38 cellular contexts compared by ENCODE assay signal in genomic region chr6:64050586-64050985, GRCh38.
"Had no signal": no experiment of that assay in that cellular context is flagged by ENCODE, and none has a peak within 500 bp of the region (broad histone marks: within the 10 kb centered on the region; RNA-seq: fewer than 3 reads in every experiment).

No MANE protein-coding gene starts in this region.

- H3K4me1 ChIP-seq: SJCRH30 had no signal

- ATAC-seq: activated CD8-positive, alpha-beta memory T cell treated with anti-CD3 and anti-CD28 coated beads, Interleukin-2, amount 10 ng/mL, durations not matched to agents 7 days and 5 days; activated naive CD8-positive, alpha-beta T cell treated with anti-CD3 and anti-CD28 coated beads, Interleukin-2, amount 50 U/mL, for 24 hours; Panc1 had no signal

- H3K36me3 ChIP-seq: brain microvascular endothelial cell, cardiac muscle cell, SJCRH30, WERI-Rb-1 had no signal

- H3K9me3 ChIP-seq: SJCRH30 had no signal

- H3K27me3 ChIP-seq: brain microvascular endothelial cell, cardiac muscle cell, SJCRH30 had no signal

- H3K4me3 Mint-ChIP-seq: activated CD4-positive, alpha-beta memory T cell treated with anti-CD3 and anti-CD28 coated beads, Interleukin-2, amount 10 ng/mL, durations not matched to agents 7 days and 5 days; activated CD8-positive, alpha-beta memory T cell treated with anti-CD3 and anti-CD28 coated beads, Interleukin-2, amount 10 ng/mL, durations not matched to agents 7 days and 5 days; activated naive CD4-positive, alpha-beta T cell treated with anti-CD3 and anti-CD28 coated beads, Interleukin-2, amount 10 ng/mL, durations not matched to agents 7 days and 5 days; activated naive CD8-positive, alpha-beta T cell; activated naive CD8-positive, alpha-beta T cell treated with anti-CD3 and anti-CD28 coated beads, Interleukin-2, amount 50 U/mL, for 24 hours had no signal

- H3K27ac Mint-ChIP-seq: activated CD4-positive, alpha-beta memory T cell treated with anti-CD3 and anti-CD28 coated beads, Interleukin-2, amount 10 ng/mL, durations not matched to agents 7 days and 5 days; activated CD8-positive, alpha-beta memory T cell treated with anti-CD3 and anti-CD28 coated beads, Interleukin-2, amount 10 ng/mL, durations not matched to agents 7 days and 5 days; activated naive CD4-positive, alpha-beta T cell treated with anti-CD3 and anti-CD28 coated beads, Interleukin-2, amount 10 ng/mL, durations not matched to agents 7 days and 5 days; activated naive CD8-positive, alpha-beta T cell; activated naive CD8-positive, alpha-beta T cell treated with anti-CD3 and anti-CD28 coated beads, Interleukin-2, amount 50 U/mL, for 24 hours had no signal

- H3K4me1 Mint-ChIP-seq: activated CD4-positive, alpha-beta memory T cell treated with anti-CD3 and anti-CD28 coated beads, Interleukin-2, amount 10 ng/mL, durations not matched to agents 7 days and 5 days; activated CD8-positive, alpha-beta memory T cell treated with anti-CD3 and anti-CD28 coated beads, Interleukin-2, amount 10 ng/mL, durations not matched to agents 7 days and 5 days; activated naive CD4-positive, alpha-beta T cell treated with anti-CD3 and anti-CD28 coated beads, Interleukin-2, amount 10 ng/mL, durations not matched to agents 7 days and 5 days; activated naive CD8-positive, alpha-beta T cell treated with anti-CD3 and anti-CD28 coated beads, Interleukin-2, amount 50 U/mL, for 24 hours had no signal

- H3K36me3 Mint-ChIP-seq: activated CD8-positive, alpha-beta memory T cell treated with anti-CD3 and anti-CD28 coated beads, Interleukin-2, amount 10 ng/mL, durations not matched to agents 7 days and 5 days; activated naive CD4-positive, alpha-beta T cell treated with anti-CD3 and anti-CD28 coated beads, Interleukin-2, amount 10 ng/mL, durations not matched to agents 7 days and 5 days; activated naive CD8-positive, alpha-beta T cell had no signal

- H3K27me3 Mint-ChIP-seq: activated CD4-positive, alpha-beta memory T cell treated with anti-CD3 and anti-CD28 coated beads, Interleukin-2, amount 10 ng/mL, durations not matched to agents 7 days and 5 days; activated CD8-positive, alpha-beta memory T cell treated with anti-CD3 and anti-CD28 coated beads, Interleukin-2, amount 10 ng/mL, durations not matched to agents 7 days and 5 days; activated naive CD4-positive, alpha-beta T cell treated with anti-CD3 and anti-CD28 coated beads, Interleukin-2, amount 10 ng/mL, durations not matched to agents 7 days and 5 days; activated naive CD8-positive, alpha-beta T cell; activated naive CD8-positive, alpha-beta T cell treated with anti-CD3 and anti-CD28 coated beads, Interleukin-2, amount 50 U/mL, for 24 hours had no signal

- H3K4me3 ChIP-seq: cardiac muscle cell, SJCRH30, SK-N-MC had no signal

- H3K9me3 Mint-ChIP-seq: activated CD4-positive, alpha-beta memory T cell treated with anti-CD3 and anti-CD28 coated beads, Interleukin-2, amount 10 ng/mL, durations not matched to agents 7 days and 5 days; activated naive CD4-positive, alpha-beta T cell treated with anti-CD3 and anti-CD28 coated beads, Interleukin-2, amount 10 ng/mL, durations not matched to agents 7 days and 5 days; activated naive CD8-positive, alpha-beta T cell treated with anti-CD3 and anti-CD28 coated beads, Interleukin-2, amount 50 U/mL, for 24 hours had no signal

- H3K27ac ChIP-seq: brain microvascular endothelial cell, cardiac muscle cell, SJCRH30, SK-N-MC, WERI-Rb-1 had no signal

- DNase-seq: activated CD4-positive, alpha-beta memory T cell treated with anti-CD3 and anti-CD28 coated beads, Interleukin-2, amount 10 ng/mL, durations not matched to agents 7 days and 5 days; activated CD4-positive, alpha-beta T cell treated with anti-CD3 and anti-CD28 coated beads for 1 hour; activated CD4-positive, alpha-beta T cell treated with anti-CD3 and anti-CD28 coated beads for 48 hours; activated CD4-positive, CD25-positive, alpha-beta regulatory T cell; activated CD8-positive, alpha-beta memory T cell treated with anti-CD3 and anti-CD28 coated beads for 24 hours; activated CD8-positive, alpha-beta memory T cell treated with anti-CD3 and anti-CD28 coated beads, Interleukin-2, amount 10 ng/mL, durations not matched to agents 7 days and 5 days; activated CD8-positive, alpha-beta memory T cell treated with anti-CD3 and anti-CD28 coated beads, Interleukin-2, amount 50 U/mL, for 48 hours; activated effector memory CD4-positive, alpha-beta T cell treated with Interleukin-2 at 50 U/mL for 16 hours; activated naive CD4-positive, alpha-beta T cell treated with anti-CD3 and anti-CD28 coated beads, Interleukin-2, amount 10 ng/mL, durations not matched to agents 7 days and 5 days; activated naive CD8-positive, alpha-beta T cell treated with anti-CD3 and anti-CD28 coated beads, Interleukin-2, amount 50 U/mL, for 24 hours; activated T-cell treated with anti-CD3 and anti-CD28 coated beads, Interleukin-2, amount 50 U/mL, for 48 hours; amniotic stem cell; aorta; brain microvascular endothelial cell; Kasumi-1; KG1; MM.1S; MV-4-11; NCI-H1092 treated with DMSO at 0.1 percent for 48 hours; NCI-H1436 treated with DMSO at 0.1 percent for 48 hours; NCI-H187; NCI-H2081; NCI-H2171 treated with DMSO at 0.1 percent for 48 hours; NCI-H2227 treated with DMSO at 0.1 percent for 48 hours; NCI-H446; NCI-H510A treated with DMSO at 0.1 percent for 48 hours; NCI-H526 treated with DMSO at 0.1 percent for 48 hours; NCI-H82; SHP77; SJCRH30; T-helper 1 cell; T-helper 2 cell; T1000; WERI-Rb-1 had no signal
